Comparison of ENCODE assay signal across 8 cellular contexts in genomic region chr20:3209023-3209945, GRCh38. TPM values are rescaled to one million over a fixed set of nuclear protein-coding genes. Genes with fewer than 3 reads are reported as not detected.
DNase-seq lines count a peak whose midpoint lies in the region; ATAC-seq and TF ChIP-seq lines count a peak whose summit lies in the region.

Gene ITPA, plus strand, starts transcription at chr20:3209498. Its CDS starts 54 bp downstream, at chr20:3209552.

- POLR2A ChIA-PET in A673 (lab: Charles Lee; ENCODE audit: low non-redundant PET) = interaction anchor here (0.6 kb wide), 1 partner anchor 108 kb away, joined by 12 read pairs; no protein-coding TSS in a partner anchor

- TF ChIP-seq CTCF in A673 (conservative IDR thresholded peaks at IDR 0.05; ENCODE audit: low read depth, low read length) (no peak), chondrocyte (IDR thresholded peaks at IDR 0.05) (no peak)

- no peaks in the 10 kb centered on the region for H3K4me1 ChIP-seq in A673 (ENCODE audit: insufficient read depth, low read length, poor library complexity, severe bottlenecking)

- peak; percentile 55 for ATAC-seq in GM18511 (IDR thresholded peaks at IDR 0.05; ENCODE audit: unreplicated experiment)
- peak; percentile 44 to 55 for ATAC-seq in activated CD4-positive, CD25-positive, alpha-beta regulatory T cell treated with anti-CD3 and anti-CD28 coated beads, Interleukin-2, amount 50 U/mL, for 24 hours

- H3K27me3 ChIP-seq in A673 (replicated peaks; ENCODE audit: insufficient read depth, low read depth, low read length, poor library complexity) = no peaks in the 10 kb centered on the region

- peaks cover 19% of the 10 kb centered on the region for H3K4me1 Mint-ChIP-seq in chondrocyte (ENCODE audit: low read depth)

- no peaks in the 10 kb centered on the region for H3K27me3 Mint-ChIP-seq in chondrocyte (ENCODE audit: low read depth)

- H3K27ac Mint-ChIP-seq in chondrocyte (ENCODE audit: unreplicated experiment) = peak within 1 kb of the TSS; percentile 93

- CTCF ChIA-PET in A673 (lab: Charles Lee) = interaction anchor here (0.6 kb wide), 2 partner anchors 37 to 467 kb away, joined by 3 to 7 read pairs; no protein-coding TSS in a partner anchor

- peaks cover 8% of the 10 kb centered on the region for H3K36me3 ChIP-seq in A673 (ENCODE audit: insufficient read depth, low read length, poor library complexity, severe bottlenecking)

- peak within 1 kb of the TSS; percentile 83 for H3K27ac ChIP-seq in A673 (ENCODE audit: low read depth, low read length, poor library complexity, severe bottlenecking)

- H3K9me3 Mint-ChIP-seq in chondrocyte (ENCODE audit: low read depth) = no peaks in the 10 kb centered on the region

- DNase-seq in A673 (ENCODE audit: low spot score) (peak; percentile 71), NCI-H1092 treated with DMSO at 0.1 percent for 48 hours (lab: John Stamatoyannopoulos, UW) (peak; percentile 55), chondrocyte (ENCODE audit: low spot score) (no peak), kidney tubule cell (ENCODE audit: low spot score) (peak; percentile 63), DMS153 (lab: John Stamatoyannopoulos, UW) (no peak)
- DNase-seq in stimulated activated CD4-positive, alpha-beta T cell treated with anti-CD3 and anti-CD28 coated beads, Interleukin-1b, Interleukin-23, amount 100 ng/mL, for 24 hours (ENCODE audit: low read depth in 4 of 4, low spot score in 1 of 4) = peak in 3 of 4 experiments; percentile 17 to 48 (median 44)

- no peaks in the 10 kb centered on the region for H3K9me3 ChIP-seq in A673 (ENCODE audit: low read depth, low read length, poor library complexity, severe bottlenecking)

- H3K4me3 ChIP-seq in A673 (ENCODE audit: low read depth, low read length, poor library complexity, severe bottlenecking) = peak within 1 kb of the TSS; percentile 81

- peak within 1 kb of the TSS; percentile 90 for H3K4me3 Mint-ChIP-seq in chondrocyte (ENCODE audit: unreplicated experiment)

- H3K36me3 Mint-ChIP-seq in chondrocyte (ENCODE audit: low read depth) = peaks cover 2% of the 10 kb centered on the region

- intact Hi-C loops in A673 (cut with micrococcal nuclease; ENCODE audit: unreplicated experiment) = no loop called here

- BruUV-seq in A673 (replicated peaks; lab: Mats Ljungman, UMichigan) = TSS peak; percentile 78

RNA-seq across cellular contexts. Expression of gene ITPA, which starts in this region (rescaled TPM):
- total RNA-seq in A673 (2021) (79.9 and 81.3 TPM in 2 replicates), chondrocyte (35.1 to 43.4 TPM (median 41.5 TPM) in 3 replicates)

Comparison
In these comparisons a context has a peak if more than half of its experiments do, and no peak if none do; other contexts are left out.
1. DNase-seq: peak in A673 (single experiment), NCI-H1092 treated with DMSO at 0.1 percent for 48 hours (single experiment), kidney tubule cell (single experiment) and stimulated activated CD4-positive, alpha-beta T cell treated with anti-CD3 and anti-CD28 coated beads, Interleukin-1b, Interleukin-23, amount 100 ng/mL, for 24 hours (3 of 4); none in chondrocyte (single experiment) and DMS153 (single experiment).